Comparison of ENCODE assay signal across 12 cellular contexts in the genomic region with DNA sequence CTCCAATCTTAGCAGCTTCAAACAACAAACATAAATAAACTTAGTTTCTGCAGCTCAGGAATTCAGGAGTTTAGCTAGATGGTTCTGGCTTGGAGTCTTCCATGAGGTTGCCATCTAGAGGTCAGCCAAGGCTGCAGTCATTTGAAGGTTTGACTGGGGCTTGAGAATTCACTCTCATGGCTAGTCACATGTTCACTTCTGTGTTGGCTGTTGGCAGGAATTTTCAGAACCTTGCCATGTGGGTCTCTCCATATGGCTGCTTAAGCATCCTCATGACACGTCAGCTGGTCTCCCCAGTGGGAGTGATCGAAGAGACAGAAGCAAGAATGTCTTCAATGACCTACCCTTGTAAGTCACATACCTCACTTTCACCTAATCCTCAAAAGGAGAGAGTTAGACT.
A peak's percentile ranks its signal among the peaks of the same experiment; 100 is the strongest.
DNase-seq lines count a peak whose midpoint lies in the region; ATAC-seq and TF ChIP-seq lines count a peak whose summit lies in the region.
"Had no signal": no experiment of that assay in that cellular context is flagged by ENCODE, and none has a peak within 500 bp of the region (broad histone marks: within the 10 kb centered on the region; RNA-seq: fewer than 3 reads in every experiment).

No MANE protein-coding gene starts in this region.

- no peak overlapping the region for H3K4me3 ChIP-seq in coronary artery
- H3K4me3 ChIP-seq: tibial nerve had no signal

- TF ChIP-seq CTCF in AG09319 (IDR thresholded peaks at IDR 0.05; ENCODE audit: low read depth, low read length) (peak; percentile 50), coronary artery (IDR thresholded peaks at IDR 0.05) (no peak)

- DNase-seq in AG09319 (ENCODE audit: extremely low read depth, low read depth) (no peak), HEK293T (ENCODE audit: extremely low spot score) (peak; percentile 7), UCSD-AML1 (lab: John Stamatoyannopoulos, UW; ENCODE audit: unreplicated experiment) (peak; percentile 4), iPS-NIHi11 (ENCODE audit: low spot score) (peak; percentile 18), coronary artery (ENCODE audit: low spot score) (no peak), Right ventricle myocardium inferior (ENCODE audit: missing footprints) (no peak)
- DNase-seq: activated CD4-positive, alpha-beta T cell treated with anti-CD3 and anti-CD28 coated beads, Interleukin-2, amount 50 U/mL, for 48 hours; KG1; naive thymus-derived CD8-positive, alpha-beta T cell had no signal

- POLR2A ChIA-PET in HEK293T (lab: Yijun Ruan, JAX): no interaction called here

- no peak overlapping the region for H3K27ac ChIP-seq in coronary artery
- H3K27ac ChIP-seq: tibial nerve had no signal

- intact Hi-C loops in Right ventricle myocardium inferior (cut with DNase I): no loop called here

- no peak for ATAC-seq in GM19023 (IDR thresholded peaks at IDR 0.05; ENCODE audit: unreplicated experiment)
- ATAC-seq in GM21390 (IDR thresholded peaks at IDR 0.05; ENCODE audit: unreplicated experiment): no peak
- ATAC-seq in Right ventricle myocardium inferior: no peak
- ATAC-seq: naive thymus-derived CD8-positive, alpha-beta T cell had no signal

- CTCF ChIA-PET in HEK293T (lab: Yijun Ruan, JAX): interaction anchor here (0.8 kb wide), 1 partner anchor 11 kb away, joined by 3 read pairs; no protein-coding TSS in a partner anchor

TF ChIP-seq in HEK293T, 16 proteins besides CTCF, POLR2A, EP300 and RAD21:
- TF ChIP-seq FOXK2 (IDR thresholded peaks at IDR 0.05): no peak
- TF ChIP-seq LEF1 (IDR thresholded peaks at IDR 0.05; ENCODE audit: borderline replicate concordance): no peak
- TF ChIP-seq, protein P1, sequence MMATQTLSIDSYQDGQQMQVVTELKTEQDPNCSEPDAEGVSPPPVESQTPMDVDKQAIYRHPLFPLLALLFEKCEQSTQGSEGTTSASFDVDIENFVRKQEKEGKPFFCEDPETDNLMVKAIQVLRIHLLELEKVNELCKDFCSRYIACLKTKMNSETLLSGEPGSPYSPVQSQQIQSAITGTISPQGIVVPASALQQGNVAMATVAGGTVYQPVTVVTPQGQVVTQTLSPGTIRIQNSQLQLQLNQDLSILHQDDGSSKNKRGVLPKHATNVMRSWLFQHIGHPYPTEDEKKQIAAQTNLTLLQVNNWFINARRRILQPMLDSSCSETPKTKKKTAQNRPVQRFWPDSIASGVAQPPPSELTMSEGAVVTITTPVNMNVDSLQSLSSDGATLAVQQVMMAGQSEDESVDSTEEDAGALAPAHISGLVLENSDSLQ (IDR thresholded peaks at IDR 0.05): no peak
- no peak for TF ChIP-seq ZNF384 (IDR thresholded peaks at IDR 0.05)
- no peak for TF ChIP-seq SP1 (IDR thresholded peaks at IDR 0.05)
- TF ChIP-seq SUZ12 (IDR thresholded peaks at IDR 0.05): no peak
- TF ChIP-seq BHLHE40 (IDR thresholded peaks at IDR 0.05; ENCODE audit: borderline replicate concordance): no peak
- TF ChIP-seq ELF4 (IDR thresholded peaks at IDR 0.05): no peak
- TF ChIP-seq FOXM1 (IDR thresholded peaks at IDR 0.05; ENCODE audit: borderline replicate concordance): no peak
- TF ChIP-seq NFRKB (IDR thresholded peaks at IDR 0.05): no peak
- TF ChIP-seq CTBP1 (IDR thresholded peaks at IDR 0.05; ENCODE audit: borderline replicate concordance): no peak
- TF ChIP-seq TARDBP (IDR thresholded peaks at IDR 0.05): no peak
- TF ChIP-seq HDGF (IDR thresholded peaks at IDR 0.05; ENCODE audit: borderline replicate concordance): no peak
- TF ChIP-seq FOXA1 (IDR thresholded peaks at IDR 0.05): no peak
- no peak for TF ChIP-seq L3MBTL2 (conservative IDR thresholded peaks at IDR 0.05)
- TF ChIP-seq ARNT (IDR thresholded peaks at IDR 0.05): no peak

Comparison
In these comparisons a context has a peak if more than half of its experiments do, and no peak if none do; other contexts are left out.
1. DNase-seq: peak in HEK293T (single experiment), UCSD-AML1 (single experiment) and iPS-NIHi11 (single experiment); none in AG09319 (single experiment), coronary artery (single experiment) and Right ventricle myocardium inferior (single experiment).